Comparison of ENCODE assay signal across 2 cellular contexts in genomic region chr3:13015286-13016082, GRCh38.
TF ChIP-seq lines count a peak whose summit lies in the region.

No MANE protein-coding gene starts in this region.

TF ChIP-seq in liver, 16 proteins besides CTCF, POLR2A, EP300 and RAD21:
- no peak for TF ChIP-seq ZBTB33 (IDR thresholded peaks at IDR 0.05)
- TF ChIP-seq EGR1 (IDR thresholded peaks at IDR 0.05; ENCODE audit: low read depth in 2 of 2): no peak
- no peak for TF ChIP-seq HNF4G (IDR thresholded peaks at IDR 0.05)
- TF ChIP-seq YY1 (IDR thresholded peaks at IDR 0.05): no peak
- no peak for TF ChIP-seq JUND (IDR thresholded peaks at IDR 0.05)
- no peak for TF ChIP-seq GABPA (IDR thresholded peaks at IDR 0.05 in 1 of 2, conservative IDR thresholded peaks at IDR 0.05 in 1 of 2)
- TF ChIP-seq HNF4A (conservative IDR thresholded peaks at IDR 0.05): no peak
- no peak for TF ChIP-seq FOXA2 (IDR thresholded peaks at IDR 0.05)
- no peak for TF ChIP-seq MAX (IDR thresholded peaks at IDR 0.05)
- TF ChIP-seq REST (IDR thresholded peaks at IDR 0.05): no peak
- TF ChIP-seq ATF3 (IDR thresholded peaks at IDR 0.05): no peak
- TF ChIP-seq NR2F2 (IDR thresholded peaks at IDR 0.05): no peak
- TF ChIP-seq FOXA1 (IDR thresholded peaks at IDR 0.05): no peak
TF ChIP-seq in liver: peak in this region for 0.

TF ChIP-seq in HepG2, 621 proteins besides CTCF, POLR2A, EP300 and RAD21 (continued from another document):
- TF ChIP-seq HOMEZ (CRISPR knock-in tag; IDR thresholded peaks at IDR 0.05; ENCODE audit: low read depth) (no peak), SMAD3 (CRISPR knock-in tag; IDR thresholded peaks at IDR 0.05) (no peak), ZNF282 (IDR thresholded peaks at IDR 0.05; ENCODE audit: partially characterized antibody) (no peak), ZBTB38 (CRISPR knock-in tag; IDR thresholded peaks at IDR 0.05) (no peak), SOX5 (CRISPR knock-in tag; IDR thresholded peaks at IDR 0.05; ENCODE audit: borderline replicate concordance) (no peak), ZNF569 (CRISPR knock-in tag; IDR thresholded peaks at IDR 0.05; ENCODE audit: borderline replicate concordance) (no peak), SMARCC2 (IDR thresholded peaks at IDR 0.05) (no peak), TCF7 (IDR thresholded peaks at IDR 0.05; ENCODE audit: low read depth) (no peak), ZNF891 (CRISPR knock-in tag; IDR thresholded peaks at IDR 0.05) (no peak), HOXA9 (CRISPR knock-in tag; IDR thresholded peaks at IDR 0.05; ENCODE audit: borderline replicate concordance) (no peak), MAF1 (CRISPR knock-in tag; IDR thresholded peaks at IDR 0.05; ENCODE audit: borderline replicate concordance) (no peak), FOXO4 (CRISPR knock-in tag; conservative IDR thresholded peaks at IDR 0.05) (no peak), ISX (CRISPR knock-in tag; conservative IDR thresholded peaks at IDR 0.05) (no peak), ZNF724P (CRISPR knock-in tag; IDR thresholded peaks at IDR 0.05; ENCODE audit: borderline replicate concordance) (no peak)
